ENCODE assay signal across 8 cellular contexts in genomic region chr10:124744047-124744687, GRCh38. TPM values are rescaled to one million over a fixed set of nuclear protein-coding genes. Genes with fewer than 3 reads are reported as not detected.
DNase-seq lines count a peak whose midpoint lies in the region; ATAC-seq and TF ChIP-seq lines count a peak whose summit lies in the region.

Gene FAM53B (minus strand): TSS chr10:124744378. CDS start chr10:124706713, 37,665 bp downstream.

- TF ChIP-seq CTCF in natural killer cell (IDR thresholded peaks at IDR 0.05), result no peak

- H3K9me3 Mint-ChIP-seq in activated T-helper 2 cell treated with anti-CD3 and anti-CD28 coated beads, Interferon-gamma antibody, Interleukin-2, Interleukin-4, amounts not matched to agents 10 μg/mL and 5 μg/mL and 100 μg/mL, durations not matched to agents 14 hours and 24 hours and 36 hours, result no peaks in the 10 kb centered on the region
- H3K9me3 Mint-ChIP-seq in natural killer cell, result no peaks in the 10 kb centered on the region

- peaks cover 6% of the 10 kb centered on the region for H3K27me3 Mint-ChIP-seq in activated T-helper 2 cell treated with anti-CD3 and anti-CD28 coated beads, Interferon-gamma antibody, Interleukin-2, Interleukin-4, amounts not matched to agents 10 μg/mL and 5 μg/mL and 100 μg/mL, durations not matched to agents 14 hours and 24 hours and 36 hours (ENCODE audit: low read depth)
- no peaks in the 10 kb centered on the region for H3K27me3 Mint-ChIP-seq in natural killer cell (ENCODE audit: low read depth in 2 of 2)

- peaks cover 45% of the 10 kb centered on the region for H3K4me1 Mint-ChIP-seq in activated T-helper 2 cell treated with anti-CD3 and anti-CD28 coated beads, Interferon-gamma antibody, Interleukin-2, Interleukin-4, amounts not matched to agents 10 μg/mL and 5 μg/mL and 100 μg/mL, durations not matched to agents 14 hours and 24 hours and 36 hours (ENCODE audit: low read depth)
- H3K4me1 Mint-ChIP-seq in natural killer cell, result peaks cover 47 to 58% of the 10 kb centered on the region in 2 donors

- peak; percentile 70 for ATAC-seq in GM19452 (IDR thresholded peaks at IDR 0.05; ENCODE audit: unreplicated experiment)
- ATAC-seq in HG03565 (IDR thresholded peaks at IDR 0.05; ENCODE audit: unreplicated experiment), result peak; percentile 49
- peak; percentile 64 to 85 (median 83) for ATAC-seq in natural killer cell
- peak; percentile 85 for ATAC-seq in stimulated activated naive CD8-positive, alpha-beta T cell treated with anti-CD3 and anti-CD28 coated beads, Interleukin-15, Interleukin-2, amounts not matched to agents 100 U/mL and 50 U/mL, for 24 hours

- H3K27ac Mint-ChIP-seq in activated T-helper 2 cell treated with anti-CD3 and anti-CD28 coated beads, Interferon-gamma antibody, Interleukin-2, Interleukin-4, amounts not matched to agents 10 μg/mL and 5 μg/mL and 100 μg/mL, durations not matched to agents 14 hours and 24 hours and 36 hours, result peak within 1 kb of the TSS; percentile 93
- peak within 1 kb of the TSS; percentile 90 to 92 for H3K27ac Mint-ChIP-seq in natural killer cell

- H3K36me3 Mint-ChIP-seq in activated T-helper 2 cell treated with anti-CD3 and anti-CD28 coated beads, Interferon-gamma antibody, Interleukin-2, Interleukin-4, amounts not matched to agents 10 μg/mL and 5 μg/mL and 100 μg/mL, durations not matched to agents 14 hours and 24 hours and 36 hours (ENCODE audit: low read depth), result peaks cover 40% of the 10 kb centered on the region
- H3K36me3 Mint-ChIP-seq in natural killer cell, result no peaks in the 10 kb centered on the region

- intact Hi-C loops in activated T-helper 2 cell treated with anti-CD3 and anti-CD28 coated beads, Interferon-gamma antibody, Interleukin-2, Interleukin-4, amounts not matched to agents 10 μg/mL and 5 μg/mL and 100 μg/mL, durations not matched to agents 14 hours and 24 hours and 36 hours (cut with micrococcal nuclease), result loop anchor here (1.0 to 10.0 kb wide), 3 partner anchors 16 to 171 kb away; partner anchors contain the start of gene EEF1AKMT2
- intact Hi-C loops in natural killer cell (cut with micrococcal nuclease), result loop anchor here (1.0 kb wide), 1 partner anchor 48 kb away; no protein-coding TSS in a partner anchor

- DNase-seq in Caki2 (ENCODE audit: low read depth) (peak; percentile 62), RPMI8226 (peak; percentile 89), fibroblast of peridontal ligament (ENCODE audit: extremely low read depth) (peak; percentile 59), natural killer cell (peak; percentile 80)
- DNase-seq in activated T-helper 2 cell treated with anti-CD3 and anti-CD28 coated beads, Interferon-gamma antibody, Interleukin-2, Interleukin-4, amounts not matched to agents 10 μg/mL and 5 μg/mL and 100 μg/mL, durations not matched to agents 14 hours and 24 hours and 36 hours (ENCODE audit: low spot score), result peak; percentile 77
- peak; percentile 82 for DNase-seq in stimulated activated naive CD8-positive, alpha-beta T cell treated with anti-CD3 and anti-CD28 coated beads, Interleukin-15, Interleukin-2, amounts not matched to agents 100 U/mL and 50 U/mL, for 24 hours

- in situ Hi-C loops in Caki2 (cut with HindIII; ENCODE audit: low pct_unique_long_range_greater_than_20kb, low sequenced_read_pairs), result no loop called here

- H3K4me3 Mint-ChIP-seq in activated T-helper 2 cell treated with anti-CD3 and anti-CD28 coated beads, Interferon-gamma antibody, Interleukin-2, Interleukin-4, amounts not matched to agents 10 μg/mL and 5 μg/mL and 100 μg/mL, durations not matched to agents 14 hours and 24 hours and 36 hours (ENCODE audit: low read depth), result peak within 1 kb of the TSS; percentile 98
- peak within 1 kb of the TSS; percentile 99 for H3K4me3 Mint-ChIP-seq in natural killer cell

RNA-seq across cellular contexts. Expression of gene FAM53B, which starts in this region (rescaled TPM):
- 6.5 and 10.5 TPM in 2 replicates for total RNA-seq in Caki2 (2014; rRNA removed; shearing (Covaris generic); ENCODE audit: low replicate concordance)
- 18.1 and 19.3 TPM in 2 replicates for total RNA-seq in activated T-helper 2 cell treated with anti-CD3 and anti-CD28 coated beads, Interferon-gamma antibody, Interleukin-2, Interleukin-4, amounts not matched to agents 10 μg/mL and 5 μg/mL and 100 μg/mL, durations not matched to agents 14 hours and 24 hours and 36 hours
- total RNA-seq in natural killer cell, result 100 to 1,000 TPM in 2 of 3 donors, 10 to 100 TPM in 1; 77.4 to 172 (median 121) TPM

Comparison
In these comparisons a context has a peak if more than half of its experiments do, and no peak if none do; other contexts are left out.
1. Peak in every context shown above with its lines: DNase-seq and ATAC-seq.